Comparison of ENCODE assay signal across 6 cellular contexts in genomic region chr6:124919703-124920102, GRCh38. TPM values are rescaled to one million over a fixed set of nuclear protein-coding genes. Genes with fewer than 3 reads are reported as not detected.
DNase-seq lines count a peak whose midpoint lies in the region; ATAC-seq, FAIRE-seq and TF ChIP-seq lines count a peak whose summit lies in the region.
"Not testable (repeated sequence)": the region's sequence is repeated elsewhere in the genome, so short reads cannot be mapped to it uniquely, and the experiment has no call there.
"Had no signal": no experiment of that assay in that cellular context is flagged by ENCODE, and none has a peak within 500 bp of the region (broad histone marks: within the 10 kb centered on the region; RNA-seq: fewer than 3 reads in every experiment).

No MANE protein-coding gene starts in this region.

- intact Hi-C loops in K562 (cut with micrococcal nuclease), result not testable (repeated sequence)

- CTCF ChIA-PET in K562 (lab: Yijun Ruan, JAX; ENCODE audit: low intra/inter-chr PET ratio), result interaction anchor here (0.5 kb wide), 1 partner anchor 1501 kb away, joined by 3 read pairs; no protein-coding TSS in a partner anchor

- peak; percentile 14 for DNase-seq in NCI-H82 (lab: John Stamatoyannopoulos, UW)
- DNase-seq in K562 (ENCODE audit: extremely low read depth in 1 of 4, low spot score in 3 of 4), result not testable (repeated sequence)

- not testable (repeated sequence) for TF ChIP-seq CTCF in K562 (IDR thresholded peaks at IDR 0.05 in 2 of 3, conservative IDR thresholded peaks at IDR 0.05 in 1 of 3; ENCODE audit: insufficient read depth in 2 of 3, low read depth in 1 of 3, low read length in 3 of 3)

- H4K20me1 ChIP-seq in K562 (replicated peaks; ENCODE audit: control insufficient read depth, insufficient read depth, low read length), result not testable (repeated sequence)

- not testable (repeated sequence) for H3K4me3 ChIP-seq in K562

- TF ChIP-seq EP300 in K562 (IDR thresholded peaks at IDR 0.05; ENCODE audit: low read length), result not testable (repeated sequence)

- H3K27me3 ChIP-seq in K562 (ENCODE audit: control insufficient read depth in 2 of 2, insufficient read depth in 2 of 2, low read length in 2 of 2), result not testable (repeated sequence)

- not testable (repeated sequence) for H3K9me1 ChIP-seq in K562 (ENCODE audit: control insufficient read depth, insufficient read depth, low read length)

- POLR2A ChIA-PET in K562 (lab: Yijun Ruan, JAX), result not testable (repeated sequence)

- ATAC-seq in K562, result not testable (repeated sequence)

- WGBS in K562 (ENCODE audit: insufficient coverage, low coverage, missing lambda C conversion rate), result 27% methylated on average over 2 of the region's 2 CpGs

- H3K36me3 ChIP-seq in K562 (ENCODE audit: control insufficient read depth, insufficient read depth, low read length), result not testable (repeated sequence)

- H3K4me2 ChIP-seq in K562 (ENCODE audit: insufficient read depth, low read length), result not testable (repeated sequence)

- H3K9me3 ChIP-seq in K562 (replicated peaks; ENCODE audit: control insufficient read depth, insufficient read depth, low read depth, low read length), result not testable (repeated sequence)

- not testable (repeated sequence) for H2AFZ ChIP-seq in K562 (ENCODE audit: low read depth, low read length)

- in situ Hi-C loops in K562 (cut with MboI), result not testable (repeated sequence)

- not testable (repeated sequence) for TF ChIP-seq RAD21 in K562 (CRISPR knock-in tag; conservative IDR thresholded peaks at IDR 0.05 in 1 of 2, IDR thresholded peaks at IDR 0.05 in 1 of 2)

- H3K79me2 ChIP-seq in K562 (ENCODE audit: control insufficient read depth, insufficient read depth, low read length), result not testable (repeated sequence)

- not testable (repeated sequence) for H3K27ac ChIP-seq in K562 (ENCODE audit: extremely low read depth, low read depth, low read length)

- not testable (repeated sequence) for BruUV-seq in K562 (replicated peaks; lab: Mats Ljungman, UMichigan)

- not testable (repeated sequence) for TF ChIP-seq POLR2A in K562 (conservative IDR thresholded peaks at IDR 0.05)

- FAIRE-seq in K562 (lab: Jason Lieb, UNC), result not testable (repeated sequence)

- not testable (repeated sequence) for H3K4me1 ChIP-seq in K562 (replicated peaks in 1 of 2; ENCODE audit: control insufficient read depth in 2 of 2, insufficient read depth in 2 of 2, low read length in 2 of 2)

- not testable (repeated sequence) for H3K9ac ChIP-seq in K562 (ENCODE audit: insufficient read depth in 1 of 2, low read depth in 2 of 2, low read length in 2 of 2)

TF ChIP-seq in K562, 482 proteins besides CTCF, POLR2A, EP300 and RAD21:
- TF ChIP-seq CBX3 (IDR thresholded peaks at IDR 0.05; ENCODE audit: borderline replicate concordance in 1 of 2, low read length in 2 of 2), result peak in 1 of 2 experiments; percentile 30; a peak in 1 of 3 replicates
- peak; percentile 98 for TF ChIP-seq ZNF431 (CRISPR knock-in tag; IDR thresholded peaks at IDR 0.05)

RNA-seq across cellular contexts. Expression of gene RNF217, which starts 42.5 kb away (rescaled TPM):
- total RNA-seq in K562 (2011; cell fraction: chromatin; rRNA removed; ENCODE audit: low replicate concordance), result 38.7 and 108 TPM in 2 replicates
- 21.5 and 25.4 TPM in 2 replicates for total RNA-seq in K562 (2011; cell fraction: nucleolus; rRNA removed)
- total RNA-seq in K562 (2011; cell fraction: nucleoplasm; rRNA removed), result 49.3 and 95.0 TPM in 2 replicates
- total RNA-seq in K562 (2014; rRNA removed), result 11.8 and 13.8 TPM in 2 replicates
- total RNA-seq in K562 (2014; rRNA removed; fragmentation: Illumina TruSeq; extraction: Trizol), result 18.7 and 20.6 TPM in 2 replicates
- 14.4 TPM in 2 replicates for total RNA-seq in K562 (2015; rRNA removed; fragmentation: Illumina TruSeq; extraction: Trizol)
- 25.6 and 26.5 TPM in 2 replicates for total RNA-seq in K562 (2021)
- 20.3 and 25.0 TPM in 2 replicates for polyA plus RNA-seq in K562 (2011; rRNA removed)
- 5.9 and 15.0 TPM in 2 replicates for polyA plus RNA-seq in K562 (2011; cell fraction: cytosol; rRNA removed)
- 58.9 and 61.8 TPM in 2 replicates for polyA plus RNA-seq in K562 (2011; cell fraction: nucleus; rRNA removed)
- 5.7 and 11.9 TPM in 2 replicates for polyA plus RNA-seq in K562 (2012)
- 10.9 and 12.0 TPM in 2 replicates for polyA plus RNA-seq in K562 (2014; fragmentation: Illumina TruSeq; extraction: Trizol)
- polyA plus RNA-seq in K562 (2014; fragmentation: Nextera tagmentation; extraction: Ambion mirVana), result 1 to 10 TPM; 2.9 to 4.0 TPM
- polyA plus RNA-seq in K562 (2014; rRNA removed), result 6.4 and 9.6 TPM in 2 replicates
- polyA minus RNA-seq in K562 (2011; rRNA and poly(A)+ RNA removed), result 77.9 and 82.9 TPM in 2 replicates
- polyA minus RNA-seq in K562 (2011; cell fraction: cytosol; rRNA and poly(A)+ RNA removed), result 30.2 and 36.7 TPM in 2 replicates
- polyA minus RNA-seq in K562 (2011; cell fraction: nucleus; rRNA and poly(A)+ RNA removed), result 49.7 and 70.3 TPM in 2 replicates
- total RNA-seq: B cell; CD8-positive, alpha-beta T cell had no signal
- polyA plus RNA-seq: CD4-positive, CD25-positive, alpha-beta regulatory T cell; CD8-positive, alpha-beta memory T cell had no signal
